ENCODE assay signal across 8 cellular contexts in the genomic region with DNA sequence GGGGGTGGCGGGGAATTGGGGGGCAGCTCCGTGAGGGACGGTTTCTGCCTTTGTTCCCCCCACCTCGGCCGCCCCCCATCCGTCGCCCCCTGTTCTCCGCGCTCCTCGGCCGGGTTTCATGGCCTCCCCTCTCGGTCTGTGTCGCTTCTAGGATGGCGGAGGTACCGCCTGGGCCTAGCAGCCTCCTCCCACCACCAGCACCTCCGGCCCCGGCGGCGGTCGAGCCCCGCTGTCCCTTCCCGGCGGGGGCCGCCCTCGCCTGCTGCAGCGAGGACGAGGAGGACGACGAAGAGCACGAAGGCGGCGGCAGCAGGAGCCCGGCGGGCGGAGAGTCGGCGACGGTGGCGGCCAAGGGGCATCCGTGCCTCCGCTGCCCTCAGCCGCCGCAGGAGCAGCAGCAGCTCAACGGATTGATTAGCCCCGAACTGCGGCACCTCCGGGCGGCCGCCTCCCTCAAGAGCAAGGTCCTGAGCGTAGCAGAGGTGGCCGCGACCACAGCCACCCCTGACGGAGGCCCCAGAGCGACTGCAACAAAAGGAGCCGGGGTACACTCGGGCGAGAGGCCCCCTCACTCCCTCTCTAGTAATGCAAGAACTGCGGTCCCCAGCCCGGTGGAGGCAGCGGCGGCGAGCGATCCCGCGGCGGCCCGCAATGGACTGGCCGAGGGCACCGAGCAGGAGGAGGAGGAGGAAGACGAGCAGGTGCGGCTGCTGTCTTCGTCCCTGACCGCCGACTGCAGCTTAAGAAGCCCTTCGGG. TPM values are rescaled to one million over a fixed set of nuclear protein-coding genes. Genes with fewer than 3 reads are reported as not detected.
DNase-seq lines count a peak whose midpoint lies in the region; FAIRE-seq and TF ChIP-seq lines count a peak whose summit lies in the region.

No MANE protein-coding gene starts in this region.

- no peak for FAIRE-seq in endothelial cell of umbilical vein (lab: Jason Lieb, UNC)

- H3K27me3 ChIP-seq in endothelial cell of umbilical vein (ENCODE audit: control insufficient read depth in 2 of 2, insufficient read depth in 2 of 2, low read length in 2 of 2) (no peaks in the 10 kb centered on the region), mucosa of stomach (ENCODE audit: control insufficient read depth, insufficient read depth, low read length) (peaks cover 5% of the 10 kb centered on the region), subcutaneous abdominal adipose tissue (ENCODE audit: control insufficient read depth in 5 of 5, insufficient read depth in 4 of 5, low read length in 5 of 5) (no peaks in the 10 kb centered on the region)

- CTCF ChIA-PET in activated CD4-positive, alpha-beta memory T cell treated with anti-CD3 and anti-CD28 coated beads, Interleukin-2, amount 10 ng/mL, durations not matched to agents 7 days and 5 days (lab: Charles Lee) = interaction anchor here (0.6 to 1.0 kb wide), 2 partner anchors 122 to 1050 kb away, joined by 3 to 5 read pairs; a partner anchor contains a TSS
- CTCF ChIA-PET in endothelial cell of umbilical vein (lab: Charles Lee) = interaction anchor here (0.6 to 2.6 kb wide), 5 partner anchors 9 to 909 kb away, joined by 3 to 11 read pairs (median 3); no protein-coding TSS in a partner anchor

- H3K27me3 Mint-ChIP-seq in activated CD4-positive, alpha-beta memory T cell treated with anti-CD3 and anti-CD28 coated beads, Interleukin-2, amount 10 ng/mL, durations not matched to agents 7 days and 5 days = no peaks in the 10 kb centered on the region

- H3K27ac ChIP-seq in endothelial cell of umbilical vein (ENCODE audit: insufficient read depth, low read depth, low read length) = peak overlapping the region; percentile 56
- peak overlapping the region; percentile 80 for H3K27ac ChIP-seq in subcutaneous abdominal adipose tissue (ENCODE audit: low read depth, low read length)

- H3K27ac Mint-ChIP-seq in activated CD4-positive, alpha-beta memory T cell treated with anti-CD3 and anti-CD28 coated beads, Interleukin-2, amount 10 ng/mL, durations not matched to agents 7 days and 5 days = peak overlapping the region; percentile 71

- no peaks in the 10 kb centered on the region for H3K9me1 ChIP-seq in endothelial cell of umbilical vein (replicated peaks; ENCODE audit: control insufficient read depth, extremely low read depth, insufficient read depth, low read length)

- intact Hi-C loops in endothelial cell of umbilical vein (cut with micrococcal nuclease) = loop anchor here (1.0 to 10.0 kb wide), 6 partner anchors 9 to 816 kb away; a partner anchor contains a TSS

- dilution Hi-C loops in endothelial cell of umbilical vein (cut with MboI; ENCODE audit: extremely low pct_ligation_motif_present, low sequenced_read_pairs) = no loop called here

- H3K4me3 ChIP-seq in HFF-Myc (replicated peaks; ENCODE audit: low read depth, low read length) (peak overlapping the region; percentile 77), endothelial cell of umbilical vein (replicated peaks in 1 of 3; ENCODE audit: insufficient read depth in 1 of 3, low read depth in 1 of 3, low read length in 3 of 3) (peak overlapping the region; percentile 36 to 95 (median 94)), mucosa of stomach (ENCODE audit: low read length) (peak overlapping the region; percentile 72), subcutaneous abdominal adipose tissue (ENCODE audit: low read depth in 1 of 5, low read length in 5 of 5) (peak overlapping the region; percentile 82 to 93 (median 88))

- DNase-seq in DMS53 (lab: John Stamatoyannopoulos, UW) = peak; percentile 72
- DNase-seq in DMS53 treated with DMSO at 0.1 percent for 48 hours (lab: John Stamatoyannopoulos, UW; ENCODE audit: unreplicated experiment) = no peak
- no peak for DNase-seq in HFF-Myc (ENCODE audit: extremely low read depth, low read depth)
- peak; percentile 17 for DNase-seq in NAMALWA (ENCODE audit: low spot score)
- peak; percentile 50 for DNase-seq in activated CD4-positive, alpha-beta memory T cell treated with anti-CD3 and anti-CD28 coated beads, Interleukin-2, amount 10 ng/mL, durations not matched to agents 7 days and 5 days
- DNase-seq in endothelial cell of umbilical vein (ENCODE audit: low read depth, low spot score) = peak; percentile 66

- no peak for TF ChIP-seq POLR2A in endothelial cell of umbilical vein (IDR thresholded peaks at IDR 0.05; ENCODE audit: low read depth, low read length)

- peak overlapping the region; percentile 62 for H3K9ac ChIP-seq in endothelial cell of umbilical vein (replicated peaks; ENCODE audit: extremely low read depth, insufficient read depth, low read length)
- peak overlapping the region; percentile 76 for H3K9ac ChIP-seq in mucosa of stomach (ENCODE audit: low read length)
- H3K9ac ChIP-seq in subcutaneous abdominal adipose tissue (ENCODE audit: low read length in 5 of 5) = peak overlapping the region; percentile 77 to 98 (median 90)

- peaks cover 0 to 2% of the 10 kb centered on the region in 2 experiments for H3K36me3 ChIP-seq in endothelial cell of umbilical vein (ENCODE audit: control insufficient read depth in 2 of 2, extremely low read depth in 1 of 2, insufficient read depth in 2 of 2, low read length in 2 of 2)
- H3K36me3 ChIP-seq in mucosa of stomach (ENCODE audit: control insufficient read depth, insufficient read depth, low read length) = no peaks in the 10 kb centered on the region
- H3K36me3 ChIP-seq in subcutaneous abdominal adipose tissue (ENCODE audit: control insufficient read depth in 5 of 5, insufficient read depth in 5 of 5, low read length in 5 of 5) = peaks cover 0 to 1% (median 0%) of the 10 kb centered on the region in 5 donors

- H3K9me3 Mint-ChIP-seq in activated CD4-positive, alpha-beta memory T cell treated with anti-CD3 and anti-CD28 coated beads, Interleukin-2, amount 10 ng/mL, durations not matched to agents 7 days and 5 days = no peaks in the 10 kb centered on the region

- peak overlapping the region; percentile 89 for H3K4me3 Mint-ChIP-seq in activated CD4-positive, alpha-beta memory T cell treated with anti-CD3 and anti-CD28 coated beads, Interleukin-2, amount 10 ng/mL, durations not matched to agents 7 days and 5 days

- peaks cover 38% of the 10 kb centered on the region for H3K36me3 Mint-ChIP-seq in activated CD4-positive, alpha-beta memory T cell treated with anti-CD3 and anti-CD28 coated beads, Interleukin-2, amount 10 ng/mL, durations not matched to agents 7 days and 5 days (ENCODE audit: low read depth)

- H4K20me1 ChIP-seq in endothelial cell of umbilical vein (replicated peaks; ENCODE audit: control insufficient read depth, extremely low read depth, insufficient read depth, low read length) = peaks cover 3% of the 10 kb centered on the region

- peaks cover 46% of the 10 kb centered on the region for H3K4me1 Mint-ChIP-seq in activated CD4-positive, alpha-beta memory T cell treated with anti-CD3 and anti-CD28 coated beads, Interleukin-2, amount 10 ng/mL, durations not matched to agents 7 days and 5 days

- POLR2A ChIA-PET in activated CD4-positive, alpha-beta memory T cell treated with anti-CD3 and anti-CD28 coated beads, Interleukin-2, amount 10 ng/mL, durations not matched to agents 7 days and 5 days (lab: Charles Lee) = interaction anchor here (1.4 to 3.2 kb wide), 8 partner anchors 10 to 907 kb away, joined by 4 to 47 read pairs (median 6); a partner anchor contains a TSS
- POLR2A ChIA-PET in endothelial cell of umbilical vein (lab: Charles Lee) = interaction anchor here (0.5 to 1.2 kb wide), 3 partner anchors 28 to 872 kb away, joined by 3 to 5 read pairs (median 5); a partner anchor contains a TSS

- peak overlapping the region; percentile 94 for H3K4me2 ChIP-seq in endothelial cell of umbilical vein (ENCODE audit: insufficient read depth, low read length)

- H3K4me1 ChIP-seq in endothelial cell of umbilical vein (ENCODE audit: control insufficient read depth, extremely low read depth, insufficient read depth, low read length) (peaks cover 20% of the 10 kb centered on the region), mucosa of stomach (ENCODE audit: control insufficient read depth, insufficient read depth, low read length) (peaks cover 4% of the 10 kb centered on the region), subcutaneous abdominal adipose tissue (ENCODE audit: control insufficient read depth in 5 of 5, insufficient read depth in 5 of 5, low read length in 5 of 5) (peaks cover 0 to 34% (median 28%) of the 10 kb centered on the region in 5 donors)

- BruUV-seq in endothelial cell of umbilical vein (replicated peaks; lab: Mats Ljungman, UMichigan) = no TSS peak

- peaks cover 44% of the 10 kb centered on the region for H3K79me2 ChIP-seq in endothelial cell of umbilical vein (ENCODE audit: control insufficient read depth, insufficient read depth, low read length)

- TF ChIP-seq CTCF in HFF-Myc (IDR thresholded peaks at IDR 0.05; ENCODE audit: low read depth, low read length, missing control alignments) (no peak), endothelial cell of umbilical vein (IDR thresholded peaks at IDR 0.05; ENCODE audit: extremely low read depth in 1 of 2, insufficient read depth in 1 of 2, low read depth in 1 of 2, low read length in 2 of 2) (no peak)

- H3K9me3 ChIP-seq in endothelial cell of umbilical vein (replicated peaks; ENCODE audit: control insufficient read depth, insufficient read depth, low read length) (no peaks in the 10 kb centered on the region), mucosa of stomach (ENCODE audit: control insufficient read depth, low read length) (no peaks in the 10 kb centered on the region), subcutaneous abdominal adipose tissue (ENCODE audit: control insufficient read depth in 5 of 5, low read length in 5 of 5) (no peaks in the 10 kb centered on the region)

- H2AFZ ChIP-seq in endothelial cell of umbilical vein (ENCODE audit: low read depth, low read length) = peak overlapping the region; percentile 87

TF ChIP-seq in endothelial cell of umbilical vein, 7 proteins besides CTCF, POLR2A, EP300 and RAD21:
- TF ChIP-seq MYC (IDR thresholded peaks at IDR 0.05; ENCODE audit: low read depth, low read length) = no peak
TF ChIP-seq in endothelial cell of umbilical vein: peak in this region for 0.

RNA-seq across cellular contexts. Expression of a gene that starts 0.6 kb away (rescaled TPM):
- 10 to 100 TPM; 18.8 to 21.1 TPM for total RNA-seq in activated CD4-positive, alpha-beta memory T cell treated with anti-CD3 and anti-CD28 coated beads, Interleukin-2, amount 10 ng/mL, durations not matched to agents 7 days and 5 days
- total RNA-seq in endothelial cell of umbilical vein = 21.8 and 22.1 TPM in 2 replicates
- polyA plus RNA-seq in endothelial cell of umbilical vein = 4.8 and 5.4 TPM in 2 replicates
- 6.0 and 6.8 TPM in 2 replicates for polyA plus RNA-seq in endothelial cell of umbilical vein (2011; cell fraction: cytosol; rRNA removed)
- polyA plus RNA-seq in endothelial cell of umbilical vein (2011; cell fraction: nucleus; rRNA removed) = 5.8 and 6.3 TPM in 2 replicates
- 13.9 and 20.8 TPM in 2 replicates for polyA plus RNA-seq in endothelial cell of umbilical vein (2012)
- 29.1 and 30.5 TPM in 2 replicates for polyA minus RNA-seq in endothelial cell of umbilical vein
- 12.7 TPM for polyA minus RNA-seq in endothelial cell of umbilical vein (2011; cell fraction: cytosol; rRNA and poly(A)+ RNA removed)
- 13.0 and 21.2 TPM in 2 replicates for polyA minus RNA-seq in endothelial cell of umbilical vein (2011; cell fraction: nucleus; rRNA and poly(A)+ RNA removed)

Comparison
In these comparisons a context has a peak if more than half of its experiments do, and no peak if none do; other contexts are left out.
1. DNase-seq: peak in DMS53 (single experiment), NAMALWA (single experiment), activated CD4-positive, alpha-beta memory T cell treated with anti-CD3 and anti-CD28 coated beads, Interleukin-2, amount 10 ng/mL, durations not matched to agents 7 days and 5 days (single experiment) and endothelial cell of umbilical vein (single experiment); none in DMS53 treated with DMSO at 0.1 percent for 48 hours (single experiment) and HFF-Myc (single experiment).
2. Peak in every context shown above with its lines, with median percentiles within 50 percentile points of each other: H3K4me3 ChIP-seq and H3K9ac ChIP-seq.